ENCODE assay signal across 8 cellular contexts in the genomic region with DNA sequence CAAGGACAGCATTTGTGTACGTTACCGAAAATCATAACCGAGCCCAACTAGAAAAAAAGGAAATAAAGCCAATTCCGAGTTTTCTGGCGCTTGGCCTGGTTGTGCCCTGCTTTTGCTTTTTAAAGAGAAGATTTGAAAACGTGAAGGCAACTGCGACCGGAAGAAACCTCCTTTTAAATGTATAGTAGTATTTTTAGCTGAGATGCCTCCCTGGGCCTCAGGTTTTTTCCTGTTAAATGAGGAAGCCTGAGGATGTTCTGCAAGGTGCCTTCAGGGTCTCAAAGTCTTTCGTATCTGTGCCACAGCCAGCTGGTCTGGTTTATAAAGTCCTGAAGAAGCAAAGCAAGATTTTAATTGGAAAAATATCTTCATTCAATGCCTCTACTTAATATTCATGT. TPM values are rescaled to one million over a fixed set of nuclear protein-coding genes. Genes with fewer than 3 reads are reported as not detected.
A peak's percentile ranks its signal among the peaks of the same experiment; 100 is the strongest.
DNase-seq lines count a peak whose midpoint lies in the region; ATAC-seq, FAIRE-seq and TF ChIP-seq lines count a peak whose summit lies in the region.

No MANE protein-coding gene starts in this region.

- H3K4me3 ChIP-seq in kidney (ENCODE audit: low read length in 2 of 2), result peak overlapping the region; percentile 72 to 99
- H3K4me3 ChIP-seq in thoracic aorta, result peak overlapping the region; percentile 90

- no peaks in the 10 kb centered on the region for H3K36me3 Mint-ChIP-seq in activated T-helper 17 cell treated with anti-CD3 and anti-CD28 coated beads, Interleukin-2, amount 50 U/mL, for 72 hours (ENCODE audit: low read depth)

- no peaks in the 10 kb centered on the region for H3K9me3 Mint-ChIP-seq in activated T-helper 17 cell treated with anti-CD3 and anti-CD28 coated beads, Interleukin-2, amount 50 U/mL, for 72 hours

- no peaks in the 10 kb centered on the region for H3K9me3 ChIP-seq in kidney (ENCODE audit: control insufficient read depth in 1 of 2, low read length in 2 of 2)
- H3K9me3 ChIP-seq in thoracic aorta, result no peaks in the 10 kb centered on the region

- H3K4me1 ChIP-seq in kidney (ENCODE audit: control insufficient read depth in 1 of 2, insufficient read depth in 1 of 2, low read depth in 1 of 2, low read length in 2 of 2) (peaks cover 3 to 4% of the 10 kb centered on the region in 2 donors), thoracic aorta (ENCODE audit: control insufficient read depth in 1 of 2, low read depth in 2 of 2) (peaks cover 3 to 19% of the 10 kb centered on the region in 2 donors)

- H3K4me3 Mint-ChIP-seq in activated T-helper 17 cell treated with anti-CD3 and anti-CD28 coated beads, Interleukin-2, amount 50 U/mL, for 72 hours, result peak overlapping the region; percentile 88

- H3K4me1 Mint-ChIP-seq in activated T-helper 17 cell treated with anti-CD3 and anti-CD28 coated beads, Interleukin-2, amount 50 U/mL, for 72 hours, result peaks cover 40% of the 10 kb centered on the region

- ATAC-seq in GM19043 (IDR thresholded peaks at IDR 0.05; ENCODE audit: low read depth, unreplicated experiment), result peak; percentile 20
- ATAC-seq in HG03354 (IDR thresholded peaks at IDR 0.05; ENCODE audit: poor library complexity, severe bottlenecking, unreplicated experiment), result peak; percentile 29
- ATAC-seq in activated T-helper 17 cell treated with anti-CD3 and anti-CD28 coated beads, Interleukin-2, amount 50 U/mL, for 72 hours (replicated peaks), result peak; percentile 15
- ATAC-seq in thoracic aorta (ENCODE audit: insufficient number of reproducible peaks, low FRiP score, low read depth), result peak; percentile 14

- H3K27ac ChIP-seq in kidney (ENCODE audit: low read depth in 2 of 2, low read length in 2 of 2), result peak overlapping the region; percentile 45 to 65
- peak overlapping the region; percentile 36 to 75 for H3K27ac ChIP-seq in thoracic aorta

- TF ChIP-seq CTCF in kidney (IDR thresholded peaks at IDR 0.05; ENCODE audit: borderline replicate concordance, extremely low read depth, insufficient read depth) (no peak), thoracic aorta (IDR thresholded peaks at IDR 0.05) (no peak)

- intact Hi-C loops in kidney (cut with DNase I), result no loop called here

- H3K27me3 Mint-ChIP-seq in activated T-helper 17 cell treated with anti-CD3 and anti-CD28 coated beads, Interleukin-2, amount 50 U/mL, for 72 hours, result no peaks in the 10 kb centered on the region

- no peak for FAIRE-seq in kidney (lab: Jason Lieb, UNC)

- H3K36me3 ChIP-seq in kidney (ENCODE audit: control insufficient read depth in 1 of 2, insufficient read depth in 2 of 2, low read length in 2 of 2), result no peaks in the 10 kb centered on the region
- no peaks in the 10 kb centered on the region for H3K36me3 ChIP-seq in thoracic aorta

- peak overlapping the region; percentile 51 to 95 for H3K9ac ChIP-seq in kidney (ENCODE audit: low read length in 2 of 2)

- H3K27ac Mint-ChIP-seq in activated T-helper 17 cell treated with anti-CD3 and anti-CD28 coated beads, Interleukin-2, amount 50 U/mL, for 72 hours, result peak overlapping the region; percentile 96

- H3K27me3 ChIP-seq in thoracic aorta (replicated peaks; ENCODE audit: insufficient read depth), result no peaks in the 10 kb centered on the region

- DNase-seq in AG20443 (ENCODE audit: low spot score), result peak; percentile 10
- no peak for DNase-seq in kidney
- DNase-seq in thoracic aorta (ENCODE audit: low spot score), result no peak
- no peak for DNase-seq in A172 (ENCODE audit: low spot score)
- DNase-seq in CD1c-positive myeloid dendritic cell (ENCODE audit: extremely low spot score), result no peak

RNA-seq across cellular contexts. Expression of gene ODF2L, which starts 0.4 kb away (rescaled TPM):
- 10 to 100 TPM; 45.8 to 65.8 TPM for total RNA-seq in activated T-helper 17 cell treated with anti-CD3 and anti-CD28 coated beads, Interleukin-2, amount 50 U/mL, for 72 hours
- total RNA-seq in kidney, result 57.3 TPM
- 19.2 TPM for polyA plus RNA-seq in kidney (ENCODE audit: insufficient read depth, low read depth, low replicate concordance)
- 10 to 100 TPM; 45.6 to 74.5 TPM for total RNA-seq in thoracic aorta
- 17.1 and 19.6 TPM in 2 replicates for total RNA-seq in A172 (2014; rRNA removed; shearing (Covaris generic))

RNA-seq across cellular contexts. Expression of gene CLCA2, which starts 27.5 kb away (rescaled TPM):
- not detected for total RNA-seq in activated T-helper 17 cell treated with anti-CD3 and anti-CD28 coated beads, Interleukin-2, amount 50 U/mL, for 72 hours
- not detected for total RNA-seq in kidney
- polyA plus RNA-seq in kidney (ENCODE audit: insufficient read depth, low read depth, low replicate concordance), result not detected
- total RNA-seq in thoracic aorta, result under 1 TPM in 1 of 2 donors, not detected in 1; 0.28 TPM
- 0.22 and 0.24 TPM in 2 replicates for total RNA-seq in A172 (2014; rRNA removed; shearing (Covaris generic))
